16 cellular contexts compared by ENCODE assay signal in the genomic region with DNA sequence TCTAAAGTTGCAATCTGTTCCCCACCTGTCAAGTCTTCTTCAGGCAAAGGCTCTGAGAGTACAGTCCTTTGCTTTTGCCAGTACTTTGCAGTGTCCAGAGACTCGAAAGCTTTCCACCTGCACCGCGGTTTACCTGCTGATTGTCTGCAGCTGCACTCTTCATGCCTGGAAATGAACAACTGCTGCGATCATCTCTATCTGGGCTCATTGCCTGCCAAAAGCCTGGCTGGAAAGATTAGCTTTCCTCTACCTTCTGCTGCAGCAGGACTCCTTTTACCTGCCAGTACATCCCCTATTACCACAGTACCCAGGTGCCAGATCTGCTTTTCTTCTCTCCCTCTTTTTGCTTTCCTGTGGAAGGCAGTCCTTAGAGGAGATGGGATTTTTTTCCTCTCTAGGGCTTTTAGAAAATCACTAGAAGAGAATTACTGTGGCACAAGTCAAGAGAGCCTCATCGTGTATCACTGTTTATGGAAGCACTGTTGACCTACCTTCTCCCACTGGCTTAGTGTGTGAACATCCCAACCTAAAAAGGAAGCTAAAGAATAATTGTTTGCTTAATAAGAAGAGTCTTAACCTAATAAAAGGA. TPM values are rescaled to one million over a fixed set of nuclear protein-coding genes. Genes with fewer than 3 reads are reported as not detected.
DNase-seq lines count a peak whose midpoint lies in the region; ATAC-seq and TF ChIP-seq lines count a peak whose summit lies in the region.
"Had no signal": no experiment of that assay in that cellular context is flagged by ENCODE, and none has a peak within 500 bp of the region (broad histone marks: within the 10 kb centered on the region; RNA-seq: fewer than 3 reads in every experiment).

No MANE protein-coding gene starts in this region.

- TF ChIP-seq CTCF in HEK293 (tag by site-specific recombination; IDR thresholded peaks at IDR 0.05): no peak

- CTCF ChIA-PET in HEK293 (lab: Yijun Ruan, JAX): interaction anchor here (0.6 to 0.9 kb wide), 2 partner anchors 35 to 38 kb away, joined by 3 read pairs; no protein-coding TSS in a partner anchor
- CTCF ChIA-PET in naive thymus-derived CD4-positive, alpha-beta T cell (lab: Charles Lee): no interaction called here

- peak overlapping the region; percentile 3 for H3K27ac Mint-ChIP-seq in T-helper 2 cell treated with Interferon-gamma antibody and Interleukin-4, amounts not matched to agents 5 μg/mL and 100 μg/mL, for 36 hours
- H3K27ac Mint-ChIP-seq in T-helper 17 cell: no peak overlapping the region
- peak overlapping the region in 1 of 9 donors; percentile 20 for H3K27ac Mint-ChIP-seq in naive thymus-derived CD4-positive, alpha-beta T cell

- no peak overlapping the region for H3K4me3 ChIP-seq in HEK293 (ENCODE audit: low read depth, low read length)
- no peak overlapping the region for H3K4me3 ChIP-seq in naive thymus-derived CD4-positive, alpha-beta T cell (ENCODE audit: low read length)
- H3K4me3 ChIP-seq: mucosa of descending colon, prostate gland, transverse colon had no signal

- H3K36me3 ChIP-seq in HEK293 (ENCODE audit: control insufficient read depth in 2 of 2, insufficient read depth in 1 of 2, low read length in 2 of 2): peaks cover 0 to 7% of the 10 kb centered on the region in 2 experiments; a peak in 1 of 3 replicates
- H3K36me3 ChIP-seq in naive thymus-derived CD4-positive, alpha-beta T cell (ENCODE audit: control insufficient read depth in 2 of 3, insufficient read depth in 3 of 3, low read length in 3 of 3): no peaks in the 10 kb centered on the region
- H3K36me3 ChIP-seq: prostate gland, transverse colon had no signal

- no peaks in the 10 kb centered on the region for H3K4me1 ChIP-seq in HEK293 (ENCODE audit: control insufficient read depth, insufficient read depth, low read length)
- peaks cover 6 to 14% of the 10 kb centered on the region in 2 donors for H3K4me1 ChIP-seq in naive thymus-derived CD4-positive, alpha-beta T cell (ENCODE audit: control insufficient read depth in 2 of 2, insufficient read depth in 2 of 2, low read length in 2 of 2)
- H3K4me1 ChIP-seq: prostate gland had no signal

- H3K9me3 Mint-ChIP-seq in T-helper 2 cell treated with Interferon-gamma antibody and Interleukin-4, amounts not matched to agents 5 μg/mL and 100 μg/mL, for 36 hours: no peaks in the 10 kb centered on the region
- H3K9me3 Mint-ChIP-seq in naive thymus-derived CD4-positive, alpha-beta T cell: no peaks in the 10 kb centered on the region

- H3K36me3 Mint-ChIP-seq in T-helper 2 cell treated with Interferon-gamma antibody and Interleukin-4, amounts not matched to agents 5 μg/mL and 100 μg/mL, for 36 hours (ENCODE audit: low read depth): peaks cover 11% of the 10 kb centered on the region
- H3K36me3 Mint-ChIP-seq in T-helper 17 cell (ENCODE audit: low read depth): peaks cover 6% of the 10 kb centered on the region
- peaks cover 0 to 10% (median 0%) of the 10 kb centered on the region in 5 donors for H3K36me3 Mint-ChIP-seq in naive thymus-derived CD4-positive, alpha-beta T cell

- POLR2A ChIA-PET in HEK293 (lab: Yijun Ruan, JAX): interaction anchor here (0.6 kb wide), 1 partner anchor 16 kb away, joined by 3 read pairs; no protein-coding TSS in a partner anchor
- POLR2A ChIA-PET in naive thymus-derived CD4-positive, alpha-beta T cell (lab: Charles Lee): no interaction called here

- peaks cover 13% of the 10 kb centered on the region for H3K27me3 Mint-ChIP-seq in T-helper 2 cell treated with Interferon-gamma antibody and Interleukin-4, amounts not matched to agents 5 μg/mL and 100 μg/mL, for 36 hours (ENCODE audit: low read depth)
- peaks cover 46% of the 10 kb centered on the region for H3K27me3 Mint-ChIP-seq in T-helper 17 cell
- H3K27me3 Mint-ChIP-seq in naive thymus-derived CD4-positive, alpha-beta T cell: peaks cover 8 to 35% (median 33%) of the 10 kb centered on the region in 5 donors

- peaks cover 44% of the 10 kb centered on the region for H3K4me1 Mint-ChIP-seq in T-helper 2 cell treated with Interferon-gamma antibody and Interleukin-4, amounts not matched to agents 5 μg/mL and 100 μg/mL, for 36 hours (ENCODE audit: low read depth)
- peaks cover 10% of the 10 kb centered on the region for H3K4me1 Mint-ChIP-seq in T-helper 17 cell
- peaks cover 10 to 62% (median 17%) of the 10 kb centered on the region in 7 donors for H3K4me1 Mint-ChIP-seq in naive thymus-derived CD4-positive, alpha-beta T cell

- no peaks in the 10 kb centered on the region for H3K9me3 ChIP-seq in HEK293 (ENCODE audit: control insufficient read depth, insufficient read depth, low read depth, low read length)
- no peaks in the 10 kb centered on the region for H3K9me3 ChIP-seq in T-helper 17 cell (ENCODE audit: control insufficient read depth, low read length, poor library complexity, severe bottlenecking)
- no peaks in the 10 kb centered on the region for H3K9me3 ChIP-seq in naive thymus-derived CD4-positive, alpha-beta T cell (ENCODE audit: control insufficient read depth in 2 of 3, low read length in 3 of 3)
- H3K9me3 ChIP-seq: mucosa of descending colon, prostate gland, transverse colon had no signal

- H3K27ac ChIP-seq in HEK293 (ENCODE audit: extremely low read depth, low read depth, low read length): no peak overlapping the region
- H3K27ac ChIP-seq in naive thymus-derived CD4-positive, alpha-beta T cell (ENCODE audit: low read depth, low read length): no peak overlapping the region
- H3K27ac ChIP-seq: prostate gland, transverse colon had no signal

- peak overlapping the region; percentile 94 for H3K4me3 Mint-ChIP-seq in T-helper 2 cell treated with Interferon-gamma antibody and Interleukin-4, amounts not matched to agents 5 μg/mL and 100 μg/mL, for 36 hours
- H3K4me3 Mint-ChIP-seq in T-helper 17 cell: peak overlapping the region; percentile 12
- peak overlapping the region in 7 of 10 donors; percentile 5 to 93 (median 15) for H3K4me3 Mint-ChIP-seq in naive thymus-derived CD4-positive, alpha-beta T cell

- peaks cover 4 to 6% of the 10 kb centered on the region in 2 donors for H3K27me3 ChIP-seq in naive thymus-derived CD4-positive, alpha-beta T cell (ENCODE audit: control insufficient read depth in 2 of 2, insufficient read depth in 2 of 2, low read length in 2 of 2)

- ATAC-seq in T-helper 17 cell: no peak
- no peak for ATAC-seq in naive thymus-derived CD4-positive, alpha-beta T cell
- no peak for ATAC-seq in GM21515 (IDR thresholded peaks at IDR 0.05; ENCODE audit: unreplicated experiment)
- ATAC-seq: mucosa of descending colon had no signal

- DNase-seq in T-helper 2 cell treated with Interferon-gamma antibody and Interleukin-4, amounts not matched to agents 5 μg/mL and 100 μg/mL, for 36 hours (ENCODE audit: low spot score): no peak
- DNase-seq in T-helper 2 cell (no peak), T-helper 17 cell (no peak), SKM-1 (lab: John Stamatoyannopoulos, UW; ENCODE audit: unreplicated experiment) (no peak)
- no peak for DNase-seq in naive thymus-derived CD4-positive, alpha-beta T cell
- no peak for DNase-seq in activated effector memory CD4-positive, alpha-beta T cell treated with Interleukin-2 at 50 U/mL for 16 hours
- DNase-seq: activated CD4-positive, CD25-positive, alpha-beta regulatory T cell treated with anti-CD3 and anti-CD28 coated beads, Interleukin-2, amount 50 U/mL, for 72 hours; IMR-90; kidney; mucosa of descending colon; NCI-H1436; stimulated activated CD8-positive, alpha-beta memory T cell treated with anti-CD3 and anti-CD28 coated beads, Interleukin-4, amount 100 ng/mL, for 48 hours; transverse colon had no signal

- intact Hi-C loops in naive thymus-derived CD4-positive, alpha-beta T cell (cut with micrococcal nuclease): no loop called here

TF ChIP-seq in HEK293, 187 proteins besides CTCF, POLR2A, EP300 and RAD21:
- TF ChIP-seq ZNF266 (tag by site-specific recombination; IDR thresholded peaks at IDR 0.05; ENCODE audit: low read depth) (no peak), ZNF501 (tag by site-specific recombination; IDR thresholded peaks at IDR 0.05) (no peak), SP3 (tag by site-specific recombination; IDR thresholded peaks at IDR 0.05) (no peak), ZNF211 (tag by site-specific recombination; IDR thresholded peaks at IDR 0.05; ENCODE audit: low read depth) (no peak), ZNF354C (tag by site-specific recombination; IDR thresholded peaks at IDR 0.05; ENCODE audit: borderline replicate concordance, low read depth) (no peak), ZNF664 (tag by site-specific recombination; IDR thresholded peaks at IDR 0.05) (no peak), ZNF416 (tag by site-specific recombination; IDR thresholded peaks at IDR 0.05) (no peak), ZNF155 (tag by site-specific recombination; IDR thresholded peaks at IDR 0.05) (no peak), FEZF1 (tag by site-specific recombination; IDR thresholded peaks at IDR 0.05) (peak; percentile 83), KLF1 (tag by site-specific recombination; IDR thresholded peaks at IDR 0.05) (no peak), ZFP3 (tag by site-specific recombination; IDR thresholded peaks at IDR 0.05; ENCODE audit: low read depth) (no peak), ZBTB17 (tag by site-specific recombination; IDR thresholded peaks at IDR 0.05) (peak; percentile 97), KLF8 (tag by site-specific recombination; IDR thresholded peaks at IDR 0.05) (no peak)

RNA-seq across cellular contexts. Expression of gene STRIP2, which starts 2.2 kb away (rescaled TPM):
- total RNA-seq in T-helper 17 cell: 1 to 10 TPM in 1 of 2 donors, under 1 TPM in 1; 0.67 to 2.1 TPM
- total RNA-seq in naive thymus-derived CD4-positive, alpha-beta T cell: 10 to 100 TPM in 1 of 5 experiments, under 1 TPM in 3, not detected in 1; 0.14 to 21.4 (median 0.27) TPM
- polyA plus RNA-seq in naive thymus-derived CD4-positive, alpha-beta T cell: not detected

Comparison
In these comparisons a context has a peak if more than half of its experiments do, and no peak if none do; other contexts are left out.
1. H3K4me3 Mint-ChIP-seq: peak in every context shown above with its lines; median percentile 94 in T-helper 2 cell treated with Interferon-gamma antibody and Interleukin-4, amounts not matched to agents 5 μg/mL and 100 μg/mL, for 36 hours; 15 in naive thymus-derived CD4-positive, alpha-beta T cell; 12 in T-helper 17 cell.